15 cellular contexts compared by ENCODE assay signal in the genomic region with DNA sequence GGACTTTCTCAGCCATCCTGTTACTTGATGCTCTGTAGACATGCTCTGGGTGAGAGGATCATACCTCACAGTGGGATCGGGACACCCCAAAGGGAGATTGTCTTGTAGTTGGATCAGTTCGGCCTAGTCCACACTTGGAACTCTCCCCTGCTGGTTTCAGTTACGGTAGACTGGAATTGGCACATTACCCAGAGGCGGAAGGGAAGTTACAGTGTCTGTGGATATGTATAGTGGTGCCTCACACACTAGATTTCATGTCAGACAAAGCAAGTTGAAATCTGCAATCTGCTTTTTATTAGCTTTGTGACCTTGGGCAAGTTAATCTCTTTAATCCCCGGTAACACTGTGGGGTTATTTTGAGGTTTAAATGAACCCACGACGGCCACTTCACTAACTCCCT. TPM values are rescaled to one million over a fixed set of nuclear protein-coding genes. Genes with fewer than 3 reads are reported as not detected.
A peak's percentile ranks its signal among the peaks of the same experiment; 100 is the strongest.
DNase-seq lines count a peak whose midpoint lies in the region; ATAC-seq and TF ChIP-seq lines count a peak whose summit lies in the region.
"Had no signal": no experiment of that assay in that cellular context is flagged by ENCODE, and none has a peak within 500 bp of the region (broad histone marks: within the 10 kb centered on the region; RNA-seq: fewer than 3 reads in every experiment).

No MANE protein-coding gene starts in this region.

- peaks cover 26% of the 10 kb centered on the region for H3K4me1 ChIP-seq in foreskin keratinocyte
- H3K4me1 ChIP-seq: parathyroid adenoma, uterus had no signal

- ATAC-seq in foreskin keratinocyte (no peak), GM21360 (IDR thresholded peaks at IDR 0.05; ENCODE audit: unreplicated experiment) (no peak), GM21526 (IDR thresholded peaks at IDR 0.05; ENCODE audit: low FRiP score, unreplicated experiment) (no peak)
- ATAC-seq: activated CD8-positive, alpha-beta T cell treated with anti-CD3 and anti-CD28 coated beads for 36 hours; activated naive CD8-positive, alpha-beta T cell treated with anti-CD3 and anti-CD28 coated beads, Interleukin-2, amount 50 U/mL, for 24 hours had no signal

- in situ Hi-C loops in astrocyte of the spinal cord (cut with HindIII; ENCODE audit: low sequenced_read_pairs) = no loop called here

- DNase-seq in AG09309 (ENCODE audit: low read depth) (peak; percentile 64), M059J (ENCODE audit: low read depth) (peak; percentile 69), astrocyte of the spinal cord (ENCODE audit: low read depth, low spot score) (peak; percentile 44), foreskin keratinocyte (no peak), occipital lobe (lab: John Stamatoyannopoulos, UW) (no peak), putamen (ENCODE audit: low spot score) (no peak)
- DNase-seq: activated CD8-positive, alpha-beta T cell treated with anti-CD3 and anti-CD28 coated beads for 36 hours; activated naive CD8-positive, alpha-beta T cell treated with anti-CD3 and anti-CD28 coated beads, Interleukin-2, amount 50 U/mL, for 24 hours; NCI-H1417; NCI-H226; uterus had no signal

- peak overlapping the region; percentile 94 for H3K27ac ChIP-seq in foreskin keratinocyte
- H3K27ac ChIP-seq: KMS-11, parathyroid adenoma, uterus had no signal

- H3K4me3 ChIP-seq in AG09309 (ENCODE audit: control insufficient read depth, low read depth, low read length) (no peak overlapping the region), astrocyte of the spinal cord (ENCODE audit: low read depth, low read length) (no peak overlapping the region)
- H3K4me3 ChIP-seq: uterus had no signal

- TF ChIP-seq CTCF in AG09309 (IDR thresholded peaks at IDR 0.05; ENCODE audit: control insufficient read depth, insufficient read depth, low read depth, low read length, missing control alignments) (no peak), astrocyte of the spinal cord (IDR thresholded peaks at IDR 0.05; ENCODE audit: low read depth, low read length) (no peak), foreskin keratinocyte (conservative IDR thresholded peaks at IDR 0.05) (no peak)

- H3K27me3 ChIP-seq in foreskin keratinocyte = no peaks in the 10 kb centered on the region
- H3K27me3 ChIP-seq: uterus had no signal

RNA-seq across cellular contexts. Expression of a gene that starts 16.2 kb away (rescaled TPM):
- total RNA-seq in M059J (2014; rRNA removed; shearing (Covaris generic)) = 0.15 TPM in 1 of 2 replicates, not detected in the other
- total RNA-seq in foreskin keratinocyte (not detected in 2 replicates), occipital lobe (not detected)
- polyA plus RNA-seq in foreskin keratinocyte = not detected in 2 replicates
- total RNA-seq: activated CD8-positive, alpha-beta T cell treated with anti-CD3 and anti-CD28 coated beads for 36 hours; uterus had no signal

Comparison
In these comparisons a context has a peak if more than half of its experiments do, and no peak if none do; other contexts are left out.
1. DNase-seq: peak in AG09309 (single experiment), M059J (single experiment) and astrocyte of the spinal cord (single experiment); none in foreskin keratinocyte (0 of 2), occipital lobe (single experiment) and putamen (single experiment).